16 cellular contexts compared by ENCODE assay signal in genomic region chr2:26175191-26175715, GRCh38. TPM values are rescaled to one million over a fixed set of nuclear protein-coding genes. Genes with fewer than 3 reads are reported as not detected.
DNase-seq lines count a peak whose midpoint lies in the region; ATAC-seq and TF ChIP-seq lines count a peak whose summit lies in the region.
"Had no signal": no experiment of that assay in that cellular context is flagged by ENCODE, and none has a peak within 500 bp of the region (broad histone marks: within the 10 kb centered on the region; RNA-seq: fewer than 3 reads in every experiment).

No MANE protein-coding gene starts in this region.

- H3F3A ChIP-seq in SK-N-SH (replicated peaks; ENCODE audit: insufficient read depth): no peaks in the 10 kb centered on the region

- TF ChIP-seq RAD21 in SK-N-SH (IDR thresholded peaks at IDR 0.05; ENCODE audit: low read length): no peak

- POLR2A ChIA-PET in SK-N-SH (lab: Yijun Ruan, JAX): interaction anchor here (0.7 kb wide), 1 partner anchor 14 kb away, joined by 3 read pairs; no protein-coding TSS in a partner anchor

- H3K27ac ChIP-seq in SK-N-SH (ENCODE audit: low read depth in 2 of 2, low read length in 1 of 2) (no peak overlapping the region), caudate nucleus (ENCODE audit: low read depth, low read length) (peak overlapping the region; percentile 73), transverse colon (no peak overlapping the region)
- H3K27ac ChIP-seq: SK-N-MC had no signal

- WGBS in SK-N-SH (ENCODE audit: low lambda C conversion rate): 68% methylated on average over 6 of the region's 7 CpGs
- WGBS in transverse colon (ENCODE audit: low coverage in 1 of 2), 2 donors: 49% methylated on average over 7 of the region's 7 CpGs; no CpG with 5 or more reads in 1 of the 2 donors

- no peaks in the 10 kb centered on the region for H3K27me3 ChIP-seq in SK-N-SH (ENCODE audit: insufficient read depth)
- H3K27me3 ChIP-seq in transverse colon: peaks cover 54% of the 10 kb centered on the region

- no peak overlapping the region for H3K4me2 ChIP-seq in SK-N-SH

- intact Hi-C loops in transverse colon (cut with DNase I; ENCODE audit: low total_unique reads): loop anchor here (10.0 kb wide), 1 partner anchor 420 kb away; no protein-coding TSS in a partner anchor

- peak overlapping the region; percentile 88 for H3K4me3 Mint-ChIP-seq in neural crest cell

- ATAC-seq in SK-N-SH treated with all-trans-retinoic acid at 6 μM for 48 hours (no peak), HG03460 (IDR thresholded peaks at IDR 0.05; ENCODE audit: unreplicated experiment) (no peak), HG03045 (IDR thresholded peaks at IDR 0.05; ENCODE audit: unreplicated experiment) (no peak), HG02642 (IDR thresholded peaks at IDR 0.05; ENCODE audit: poor library complexity, unreplicated experiment) (no peak)

- H3K9ac ChIP-seq in SK-N-SH: no peak overlapping the region

- TF ChIP-seq CTCF in SK-N-SH (IDR thresholded peaks at IDR 0.05) (no peak), neural crest cell (conservative IDR thresholded peaks at IDR 0.05) (no peak), transverse colon (IDR thresholded peaks at IDR 0.05) (no peak)

- no peaks in the 10 kb centered on the region for H3K9me3 Mint-ChIP-seq in neural crest cell

- peaks cover 0 to 19% of the 10 kb centered on the region in 2 experiments; a peak in 1 of 4 replicates for H3K4me1 ChIP-seq in SK-N-SH (ENCODE audit: control insufficient read depth in 1 of 2, insufficient read depth in 2 of 2, low read depth in 1 of 2, low read length in 1 of 2)
- H3K4me1 ChIP-seq in transverse colon: peaks cover 15 to 31% (median 22%) of the 10 kb centered on the region in 4 donors

- H3K9me2 ChIP-seq in SK-N-SH: no peaks in the 10 kb centered on the region

- H3K36me3 Mint-ChIP-seq in neural crest cell (ENCODE audit: low read depth): no peaks in the 10 kb centered on the region
- H3K36me3 Mint-ChIP-seq: IgD-negative memory B cell had no signal

- CTCF ChIA-PET in SK-N-SH (lab: Yijun Ruan, JAX): interaction anchor here (0.6 to 2.2 kb wide), 7 partner anchors 30 to 403 kb away, joined by 3 to 6 read pairs (median 3); no protein-coding TSS in a partner anchor

- H3K4me1 Mint-ChIP-seq in neural crest cell: peaks cover 31% of the 10 kb centered on the region

- H3K4me3 ChIP-seq in SK-N-SH (ENCODE audit: low read depth in 2 of 2, low read length in 1 of 2) (no peak overlapping the region), transverse colon (no peak overlapping the region)

- H2AFZ ChIP-seq in SK-N-SH (ENCODE audit: low read depth): no peak overlapping the region

- DNase-seq in SK-N-SH: peak; percentile 41
- no peak for DNase-seq in caudate nucleus (lab: John Stamatoyannopoulos, UW)
- no peak for DNase-seq in neural crest cell (ENCODE audit: low read depth, low spot score)
- no peak for DNase-seq in transverse colon
- DNase-seq: COR-L47; MV-4-11; NCI-H1417 treated with DMSO at 0.1 percent for 48 hours; NCI-H2029 treated with DMSO at 0.1 percent for 48 hours; NCI-H524 treated with DMSO at 0.1 percent for 48 hours; NK-92 treated with Interleukin-12 subunit alpha and Interleukin-12 subunit beta, amount 100 ng/mL, for 24 hours had no signal

- H3K9me3 ChIP-seq in SK-N-SH (no peaks in the 10 kb centered on the region), transverse colon (no peaks in the 10 kb centered on the region)

- no peaks in the 10 kb centered on the region for H4K20me1 ChIP-seq in SK-N-SH (ENCODE audit: insufficient read depth)

- TF ChIP-seq POLR2A in transverse colon (IDR thresholded peaks at IDR 0.05): no peak

- H3K36me3 ChIP-seq in SK-N-SH (replicated peaks in 1 of 2; ENCODE audit: control insufficient read depth in 1 of 2, insufficient read depth in 2 of 2, low read length in 1 of 2) (no peaks in the 10 kb centered on the region), transverse colon (no peaks in the 10 kb centered on the region)

- H3K27ac Mint-ChIP-seq in neural crest cell (ENCODE audit: unreplicated experiment): no peak overlapping the region
- H3K27ac Mint-ChIP-seq: IgD-negative memory B cell had no signal

- no peaks in the 10 kb centered on the region for H3K79me2 ChIP-seq in SK-N-SH (ENCODE audit: insufficient read depth)

- TF ChIP-seq EP300 in SK-N-SH (IDR thresholded peaks at IDR 0.05; ENCODE audit: borderline replicate concordance in 1 of 2, low read depth in 1 of 2, low read length in 1 of 2) (no peak), transverse colon (IDR thresholded peaks at IDR 0.05; ENCODE audit: low read depth) (no peak)

- H3K27me3 Mint-ChIP-seq in neural crest cell (ENCODE audit: low read depth): peaks cover 27% of the 10 kb centered on the region

- in situ Hi-C loops in transverse colon (cut with MboI; ENCODE audit: low pct_ligation_motif_present in 1 of 4, low pct_unique_long_range_greater_than_20kb in 1 of 4, low sequenced_read_pairs in 3 of 4): no loop called here

TF ChIP-seq in SK-N-SH, 30 proteins besides CTCF, POLR2A, EP300 and RAD21 (continues in another document):
- TF ChIP-seq GABPA (IDR thresholded peaks at IDR 0.05; ENCODE audit: low read depth): no peak
- TF ChIP-seq JUND (IDR thresholded peaks at IDR 0.05): no peak
- TF ChIP-seq RFX5 (IDR thresholded peaks at IDR 0.05; ENCODE audit: low read length): no peak
- TF ChIP-seq FOXJ3 (CRISPR knock-in tag; IDR thresholded peaks at IDR 0.05): no peak
- no peak for TF ChIP-seq USF2 (IDR thresholded peaks at IDR 0.05; ENCODE audit: borderline replicate concordance, low read depth, low read length)
- TF ChIP-seq SIN3A (IDR thresholded peaks at IDR 0.05; ENCODE audit: borderline replicate concordance, low read depth, low read length): no peak
- no peak for TF ChIP-seq SMC3 (IDR thresholded peaks at IDR 0.05; ENCODE audit: low read depth, low read length)
- no peak for TF ChIP-seq TEAD4 (IDR thresholded peaks at IDR 0.05; ENCODE audit: borderline replicate concordance, insufficient read depth)
- no peak for TF ChIP-seq MXI1 (IDR thresholded peaks at IDR 0.05; ENCODE audit: low read depth, low read length)
- no peak for TF ChIP-seq NFIC (IDR thresholded peaks at IDR 0.05; ENCODE audit: borderline replicate concordance)
- TF ChIP-seq USF1 (IDR thresholded peaks at IDR 0.05; ENCODE audit: borderline replicate concordance, low read depth): no peak
- no peak for TF ChIP-seq MAX (IDR thresholded peaks at IDR 0.05; ENCODE audit: low read depth)

TF ChIP-seq in SK-N-SH treated with all-trans-retinoic acid at 6 μM for 48 hours, 23 proteins besides CTCF, POLR2A, EP300 and RAD21:
- TF ChIP-seq CSRNP3 (CRISPR knock-in tag; IDR thresholded peaks at IDR 0.05) (no peak), ZNF565 (CRISPR knock-in tag; conservative IDR thresholded peaks at IDR 0.05; ENCODE audit: low read depth) (no peak)

RNA-seq across cellular contexts. Expression of gene GAREM2, which starts 2.4 kb away (rescaled TPM):
- polyA plus RNA-seq in SK-N-SH (2012; rRNA removed): 1.5 and 3.7 TPM in 2 replicates
- polyA plus RNA-seq in SK-N-SH (2012; cell fraction: cytosol; rRNA removed): 0.55 and 1.1 TPM in 2 replicates
- 3.1 and 3.6 TPM in 2 replicates for polyA plus RNA-seq in SK-N-SH (2012; cell fraction: nucleus; rRNA removed)
- 21.3 and 21.8 TPM in 2 replicates for total RNA-seq in neural crest cell
- 1 to 10 TPM in 3 of 4 donors, not detected in 1; 1.5 to 4.6 (median 2.2) TPM for total RNA-seq in transverse colon
